Comparison of ENCODE assay signal across 18 cellular contexts in genomic region chr14:34596891-34597290, GRCh38.
"Had no signal": no experiment of that assay in that cellular context is flagged by ENCODE, and none has a peak within 500 bp of the region (broad histone marks: within the 10 kb centered on the region; RNA-seq: fewer than 3 reads in every experiment).

No MANE protein-coding gene starts in this region.

- H3K27ac ChIP-seq: colonic mucosa, foreskin keratinocyte, neutrophil, tibial nerve had no signal

- DNase-seq: cerebellar nuclear complex; colonic mucosa; dermis blood vessel endothelial cell; endodermal cell; erythroblast; foreskin keratinocyte; hippocampal formation; kidney glomerular epithelial cell; mesendoderm; naive thymus-derived CD4-positive, alpha-beta T cell; posterior cingulate gyrus; right cardiac atrium; stimulated activated CD4-positive, alpha-beta T cell treated with anti-CD3 and anti-CD28 coated beads, Interleukin-4, amount 100 ng/mL, for 1 hour had no signal

- H3K9me3 ChIP-seq: colonic mucosa, neutrophil, testis, tibial nerve had no signal

- H3K4me3 ChIP-seq: colonic mucosa, testis, tibial nerve had no signal

- FAIRE-seq: endothelial cell of umbilical vein had no signal

- ATAC-seq: foreskin keratinocyte; naive thymus-derived CD4-positive, alpha-beta T cell; right cardiac atrium; stimulated activated memory B cell treated with anti-CD40 and anti-IgM and Interleukin-4, amounts not matched to agents 10 μg/mL and 1 μg/mL and 100 μg/mL, for 72 hours had no signal

- H3K27me3 ChIP-seq: colonic mucosa, foreskin keratinocyte, neutrophil, testis, tibial nerve had no signal

- H3K4me1 ChIP-seq: colonic mucosa, foreskin keratinocyte had no signal
